ENCODE assay signal across 8 cellular contexts in genomic region chr21:46183910-46184624, GRCh38. TPM values are rescaled to one million over a fixed set of nuclear protein-coding genes. Genes with fewer than 3 reads are reported as not detected.
A peak's percentile ranks its signal among the peaks of the same experiment; 100 is the strongest.
DNase-seq lines count a peak whose midpoint lies in the region; ATAC-seq and TF ChIP-seq lines count a peak whose summit lies in the region.

Gene SPATC1L, minus strand, starts transcription at chr21:46184459. Its CDS starts 1,643 bp downstream, at chr21:46182816.

- no peaks in the 10 kb centered on the region for H3K36me3 ChIP-seq in ES-I3 (ENCODE audit: insufficient read depth, low read length)
- H3K36me3 ChIP-seq in uterus: no peaks in the 10 kb centered on the region

- TF ChIP-seq POLR2A in uterus (IDR thresholded peaks at IDR 0.05): no peak

- no peaks in the 10 kb centered on the region for H3K9me3 ChIP-seq in ES-I3 (ENCODE audit: control insufficient read depth, insufficient read depth, low read length)
- no peaks in the 10 kb centered on the region for H3K9me3 ChIP-seq in uterus

- H3K4me1 ChIP-seq in ES-I3 (ENCODE audit: insufficient read depth, low read length) (peaks cover 21% of the 10 kb centered on the region), uterus (peaks cover 0 to 2% of the 10 kb centered on the region in 2 donors)

- peak; percentile 71 for DNase-seq in RPMI7951 (ENCODE audit: low read depth)
- peak; percentile 36 for DNase-seq in amniotic stem cell (lab: John Stamatoyannopoulos, UW)
- DNase-seq in left cardiac atrium: peak; percentile 79
- DNase-seq in posterior cingulate gyrus: peak in 9 of 10 donors; percentile 36 to 95 (median 60)
- DNase-seq in uterus: peak; percentile 69 to 76
- DNase-seq in T1000 (lab: John Stamatoyannopoulos, UW): no peak

- H3K9ac ChIP-seq in ES-I3 (ENCODE audit: low read depth, low read length): peak within 1 kb of the TSS; percentile 87

- H3K27ac ChIP-seq in uterus: peak within 1 kb of the TSS; percentile 78 to 90

- no peak for TF ChIP-seq CTCF in uterus (IDR thresholded peaks at IDR 0.05)

- intact Hi-C loops in left cardiac atrium (cut with DNase I): no loop called here
- intact Hi-C loops in posterior cingulate gyrus (cut with DNase I): no loop called here
- intact Hi-C loops in uterus (cut with DNase I; ENCODE audit: low total_unique reads): no loop called here

- ATAC-seq in HG03064 (IDR thresholded peaks at IDR 0.05; ENCODE audit: low read depth, unreplicated experiment) (peak; percentile 57), left cardiac atrium (peak; percentile 65 to 83)

- H3K27me3 ChIP-seq in uterus: no peaks in the 10 kb centered on the region

- H3K4me3 ChIP-seq in uterus: peak within 1 kb of the TSS; percentile 34 to 47

RNA-seq across cellular contexts. Expression of gene SPATC1L, which starts in this region (rescaled TPM):
- total RNA-seq in RPMI7951 (2014; rRNA removed; shearing (Covaris generic)): 17.2 and 18.6 TPM in 2 replicates
- total RNA-seq in left cardiac atrium (10 to 100 TPM in 1 of 2 donors, 1 to 10 TPM in 1; 10.0 to 11.0 TPM), uterus (1 to 10 TPM in 3 of 4 donors, not detected in 1; 4.9 to 10.0 (median 6.4) TPM)
